In genomic region chr20:63125893-63126601, GRCh38 we compare ENCODE assay signal across 27 cellular contexts.
DNase-seq lines count a peak whose midpoint lies in the region; ATAC-seq and TF ChIP-seq lines count a peak whose summit lies in the region.
"Had no signal": no experiment of that assay in that cellular context is flagged by ENCODE, and none has a peak within 500 bp of the region (broad histone marks: within the 10 kb centered on the region; RNA-seq: fewer than 3 reads in every experiment).

No MANE protein-coding gene starts in this region.

- H3K27ac ChIP-seq in lower lobe of right lung (no peak overlapping the region), upper lobe of right lung (no peak overlapping the region)
- H3K27ac ChIP-seq in naive thymus-derived CD4-positive, alpha-beta T cell (ENCODE audit: low read depth, low read length), result no peak overlapping the region
- H3K27ac ChIP-seq: GM23248, stomach, transverse colon had no signal

- no peak overlapping the region for H3K4me3 Mint-ChIP-seq in activated naive CD4-positive, alpha-beta T cell treated with anti-CD3 and anti-CD28 coated beads, Interleukin-2, amount 10 ng/mL, durations not matched to agents 7 days and 5 days
- peak overlapping the region in 3 of 5 experiments; percentile 14 to 59 (median 42) for H3K4me3 Mint-ChIP-seq in brain
- no peak overlapping the region for H3K4me3 Mint-ChIP-seq in naive thymus-derived CD4-positive, alpha-beta T cell
- H3K4me3 Mint-ChIP-seq: activated CD8-positive, alpha-beta T cell treated with anti-CD3 and anti-CD28 coated beads for 36 hours; activated naive CD4-positive, alpha-beta T cell treated with anti-CD3 and anti-CD28 coated beads, Interleukin-2, amount 50 U/mL, for 24 hours had no signal

- H3K9me3 ChIP-seq in lower lobe of right lung, result no peaks in the 10 kb centered on the region
- no peaks in the 10 kb centered on the region for H3K9me3 ChIP-seq in upper lobe of right lung
- no peaks in the 10 kb centered on the region for H3K9me3 ChIP-seq in naive thymus-derived CD4-positive, alpha-beta T cell (ENCODE audit: control insufficient read depth in 2 of 3, low read length in 3 of 3)
- H3K9me3 ChIP-seq: transverse colon had no signal

- no peaks in the 10 kb centered on the region for H3K4me1 Mint-ChIP-seq in activated naive CD4-positive, alpha-beta T cell treated with anti-CD3 and anti-CD28 coated beads, Interleukin-2, amount 10 ng/mL, durations not matched to agents 7 days and 5 days
- peaks cover 4% of the 10 kb centered on the region for H3K4me1 Mint-ChIP-seq in brain
- H3K4me1 Mint-ChIP-seq in naive thymus-derived CD4-positive, alpha-beta T cell, result no peaks in the 10 kb centered on the region
- H3K4me1 Mint-ChIP-seq: activated naive CD4-positive, alpha-beta T cell treated with anti-CD3 and anti-CD28 coated beads, Interleukin-2, amount 50 U/mL, for 24 hours had no signal

- DNase-seq in activated naive CD4-positive, alpha-beta T cell treated with anti-CD3 and anti-CD28 coated beads, Interleukin-2, amount 10 ng/mL, durations not matched to agents 7 days and 5 days, result peak; percentile 8
- DNase-seq in activated naive CD4-positive, alpha-beta T cell treated with Interleukin-2 at 50 U/mL for 16 hours, result no peak
- DNase-seq in lower lobe of right lung (peak; percentile 24), upper lobe of right lung (peak; percentile 49), RPMI8226 (no peak)
- DNase-seq in naive thymus-derived CD4-positive, alpha-beta T cell, result no peak
- DNase-seq: activated CD8-positive, alpha-beta T cell treated with anti-CD3 and anti-CD28 coated beads for 36 hours; activated T-cell treated with anti-CD3 and anti-CD28 coated beads, Interleukin-2, amount 50 U/mL, for 1 hour; COR-L47; DND-41; effector CD4-positive, alpha-beta T cell; erythroblast; foreskin melanocyte; GM23248; NCI-H146; NCI-H2171; NCI-H524 treated with DMSO at 0.1 percent for 48 hours; occipital lobe; stimulated activated CD4-positive, alpha-beta T cell treated with anti-CD3 and anti-CD28 coated beads, Interleukin-15, amount 100 ng/mL, for 24 hours; stomach; T-helper 9 cell; transverse colon had no signal

- H3K4me1 ChIP-seq in lower lobe of right lung (no peaks in the 10 kb centered on the region), upper lobe of right lung (no peaks in the 10 kb centered on the region)
- H3K4me1 ChIP-seq in naive thymus-derived CD4-positive, alpha-beta T cell (ENCODE audit: control insufficient read depth in 2 of 2, insufficient read depth in 2 of 2, low read length in 2 of 2), result no peaks in the 10 kb centered on the region
- H3K4me1 ChIP-seq: stomach, transverse colon had no signal

- H3K36me3 ChIP-seq in lower lobe of right lung, result no peaks in the 10 kb centered on the region
- no peaks in the 10 kb centered on the region for H3K36me3 ChIP-seq in upper lobe of right lung
- H3K36me3 ChIP-seq in naive thymus-derived CD4-positive, alpha-beta T cell (ENCODE audit: control insufficient read depth in 2 of 3, insufficient read depth in 3 of 3, low read length in 3 of 3), result no peaks in the 10 kb centered on the region
- H3K36me3 ChIP-seq: stomach, transverse colon had no signal

- H3K9me3 Mint-ChIP-seq in activated naive CD4-positive, alpha-beta T cell treated with anti-CD3 and anti-CD28 coated beads, Interleukin-2, amount 10 ng/mL, durations not matched to agents 7 days and 5 days, result no peaks in the 10 kb centered on the region
- peaks cover 0 to 6% (median 4%) of the 10 kb centered on the region in 5 experiments for H3K9me3 Mint-ChIP-seq in brain
- peaks cover 0 to 2% (median 0%) of the 10 kb centered on the region in 11 donors for H3K9me3 Mint-ChIP-seq in naive thymus-derived CD4-positive, alpha-beta T cell
- H3K9me3 Mint-ChIP-seq: activated CD8-positive, alpha-beta T cell treated with anti-CD3 and anti-CD28 coated beads for 36 hours; activated naive CD4-positive, alpha-beta T cell treated with anti-CD3 and anti-CD28 coated beads, Interleukin-2, amount 50 U/mL, for 24 hours had no signal

- CTCF ChIA-PET in activated naive CD4-positive, alpha-beta T cell treated with anti-CD3 and anti-CD28 coated beads, Interleukin-2, amount 10 ng/mL, durations not matched to agents 7 days and 5 days (lab: Charles Lee), result no interaction called here
- CTCF ChIA-PET in naive thymus-derived CD4-positive, alpha-beta T cell (lab: Charles Lee), result no interaction called here

- TF ChIP-seq CTCF in brain (conservative IDR thresholded peaks at IDR 0.05) (no peak), lower lobe of right lung (IDR thresholded peaks at IDR 0.05) (no peak), upper lobe of right lung (IDR thresholded peaks at IDR 0.05) (no peak)

- peaks cover 27% of the 10 kb centered on the region for H3K27me3 Mint-ChIP-seq in activated naive CD4-positive, alpha-beta T cell treated with anti-CD3 and anti-CD28 coated beads, Interleukin-2, amount 10 ng/mL, durations not matched to agents 7 days and 5 days
- H3K27me3 Mint-ChIP-seq in brain, result peaks cover 19% of the 10 kb centered on the region
- peaks cover 2 to 17% (median 12%) of the 10 kb centered on the region in 5 donors for H3K27me3 Mint-ChIP-seq in naive thymus-derived CD4-positive, alpha-beta T cell

- H3K27me3 ChIP-seq in lower lobe of right lung (ENCODE audit: low read depth), result peaks cover 29% of the 10 kb centered on the region
- peaks cover 30% of the 10 kb centered on the region for H3K27me3 ChIP-seq in upper lobe of right lung
- no peaks in the 10 kb centered on the region for H3K27me3 ChIP-seq in naive thymus-derived CD4-positive, alpha-beta T cell (ENCODE audit: control insufficient read depth in 2 of 2, insufficient read depth in 2 of 2, low read length in 2 of 2)

- intact Hi-C loops in lower lobe of right lung (cut with DNase I), result no loop called here
- intact Hi-C loops in upper lobe of right lung (cut with DNase I), result no loop called here
- intact Hi-C loops in naive thymus-derived CD4-positive, alpha-beta T cell (cut with micrococcal nuclease), result no loop called here

- POLR2A ChIA-PET in naive thymus-derived CD4-positive, alpha-beta T cell (lab: Charles Lee), result no interaction called here

- no peak for ATAC-seq in lower lobe of right lung
- ATAC-seq in upper lobe of right lung, result no peak
- no peak for ATAC-seq in GM18498 (IDR thresholded peaks at IDR 0.05; ENCODE audit: unreplicated experiment)
- no peak for ATAC-seq in naive thymus-derived CD4-positive, alpha-beta T cell
- ATAC-seq: activated CD8-positive, alpha-beta T cell treated with anti-CD3 and anti-CD28 coated beads for 36 hours; right cardiac atrium had no signal

- no peaks in the 10 kb centered on the region for H3K36me3 Mint-ChIP-seq in activated naive CD4-positive, alpha-beta T cell treated with anti-CD3 and anti-CD28 coated beads, Interleukin-2, amount 10 ng/mL, durations not matched to agents 7 days and 5 days
- no peaks in the 10 kb centered on the region for H3K36me3 Mint-ChIP-seq in brain
- H3K36me3 Mint-ChIP-seq in naive thymus-derived CD4-positive, alpha-beta T cell, result peaks cover 0 to 4% (median 0%) of the 10 kb centered on the region in 5 donors
- H3K36me3 Mint-ChIP-seq: activated naive CD4-positive, alpha-beta T cell treated with anti-CD3 and anti-CD28 coated beads, Interleukin-2, amount 50 U/mL, for 24 hours had no signal

- H3K4me3 ChIP-seq in lower lobe of right lung (no peak overlapping the region), upper lobe of right lung (no peak overlapping the region)
- H3K4me3 ChIP-seq in naive thymus-derived CD4-positive, alpha-beta T cell (ENCODE audit: low read length), result no peak overlapping the region
- H3K4me3 ChIP-seq: GM23248, lung, stomach, transverse colon had no signal

- no peak overlapping the region for H3K27ac Mint-ChIP-seq in activated naive CD4-positive, alpha-beta T cell treated with anti-CD3 and anti-CD28 coated beads, Interleukin-2, amount 10 ng/mL, durations not matched to agents 7 days and 5 days
- peak overlapping the region in 2 of 5 experiments; percentile 30 to 93 for H3K27ac Mint-ChIP-seq in brain
- H3K27ac Mint-ChIP-seq in naive thymus-derived CD4-positive, alpha-beta T cell, result no peak overlapping the region
- H3K27ac Mint-ChIP-seq: activated CD8-positive, alpha-beta T cell treated with anti-CD3 and anti-CD28 coated beads for 36 hours; activated naive CD4-positive, alpha-beta T cell treated with anti-CD3 and anti-CD28 coated beads, Interleukin-2, amount 50 U/mL, for 24 hours had no signal

Comparison
In these comparisons a context has a peak if more than half of its experiments do, and no peak if none do; other contexts are left out.
1. DNase-seq: peak in activated naive CD4-positive, alpha-beta T cell treated with anti-CD3 and anti-CD28 coated beads, Interleukin-2, amount 10 ng/mL, durations not matched to agents 7 days and 5 days (single experiment), lower lobe of right lung (single experiment) and upper lobe of right lung (single experiment); none in activated naive CD4-positive, alpha-beta T cell treated with Interleukin-2 at 50 U/mL for 16 hours (single experiment), RPMI8226 (single experiment) and naive thymus-derived CD4-positive, alpha-beta T cell (0 of 9).
2. H3K4me3 Mint-ChIP-seq: peak in brain (3 of 5); none in activated naive CD4-positive, alpha-beta T cell treated with anti-CD3 and anti-CD28 coated beads, Interleukin-2, amount 10 ng/mL, durations not matched to agents 7 days and 5 days (single experiment) and naive thymus-derived CD4-positive, alpha-beta T cell (0 of 10).